Comparison of ENCODE assay signal across 20 cellular contexts in genomic region chr14:69789118-69789640, GRCh38. TPM values are rescaled to one million over a fixed set of nuclear protein-coding genes. Genes with fewer than 3 reads are reported as not detected.
A peak's percentile ranks its signal among the peaks of the same experiment; 100 is the strongest.
DNase-seq lines count a peak whose midpoint lies in the region; ATAC-seq, FAIRE-seq and TF ChIP-seq lines count a peak whose summit lies in the region.
"Had no signal": no experiment of that assay in that cellular context is flagged by ENCODE, and none has a peak within 500 bp of the region (broad histone marks: within the 10 kb centered on the region; RNA-seq: fewer than 3 reads in every experiment).

No MANE protein-coding gene starts in this region.

- FAIRE-seq in keratinocyte (lab: Jason Lieb, UNC): peak; percentile 81

- no peaks in the 10 kb centered on the region for H3K9me1 ChIP-seq in keratinocyte (ENCODE audit: control insufficient read depth, extremely low read depth, insufficient read depth, low read length)

- H3K27ac Mint-ChIP-seq in MCF 10A (ENCODE audit: low read depth, unreplicated experiment): no peak overlapping the region
- no peak overlapping the region for H3K27ac Mint-ChIP-seq in immature natural killer cell
- H3K27ac Mint-ChIP-seq: CD14-positive monocyte had no signal

- H3K9ac ChIP-seq in mammary epithelial cell (ENCODE audit: insufficient read depth, low read length) (no peak overlapping the region), keratinocyte (ENCODE audit: control insufficient read depth, extremely low read depth, insufficient read depth, low read length) (no peak overlapping the region)
- H3K9ac ChIP-seq: BLaER1 had no signal

- H3K4me3 ChIP-seq in mammary epithelial cell (replicated peaks in 1 of 3; ENCODE audit: insufficient read depth in 1 of 3, low read depth in 2 of 3, low read length in 3 of 3): no peak overlapping the region
- no peak overlapping the region for H3K4me3 ChIP-seq in RWPE2 (ENCODE audit: severe bottlenecking)
- peak overlapping the region in 1 of 3 experiments; percentile 22 for H3K4me3 ChIP-seq in keratinocyte (ENCODE audit: control insufficient read depth in 2 of 3, extremely low read depth in 1 of 3, insufficient read depth in 2 of 3, low read depth in 1 of 3, low read length in 3 of 3)
- H3K4me3 ChIP-seq: BLaER1 had no signal

- BruUV-seq in mammary epithelial cell (replicated peaks; lab: Mats Ljungman, UMichigan) (no TSS peak), MCF 10A (replicated peaks; lab: Mats Ljungman, UMichigan) (no TSS peak)

- intact Hi-C loops in mammary epithelial cell (cut with micrococcal nuclease): no loop called here
- intact Hi-C loops in MCF 10A (cut with micrococcal nuclease): no loop called here

- H3K4me1 ChIP-seq in mammary epithelial cell (ENCODE audit: insufficient read depth, low read length) (peaks cover 13% of the 10 kb centered on the region), RWPE2 (ENCODE audit: insufficient read depth, poor library complexity, severe bottlenecking) (peaks cover 3% of the 10 kb centered on the region), keratinocyte (ENCODE audit: control insufficient read depth, extremely low read depth, insufficient read depth, low read length) (peaks cover 12% of the 10 kb centered on the region)
- H3K4me1 ChIP-seq: BLaER1 had no signal

- POLR2A ChIA-PET in MCF 10A (lab: Yijun Ruan, JAX): no interaction called here

- no peaks in the 10 kb centered on the region for H3K27me3 ChIP-seq in mammary epithelial cell (ENCODE audit: insufficient read depth, low read length)
- no peaks in the 10 kb centered on the region for H3K27me3 ChIP-seq in RWPE2 (ENCODE audit: insufficient read depth, poor library complexity, severe bottlenecking)
- H3K27me3 ChIP-seq in keratinocyte (ENCODE audit: control insufficient read depth, extremely low read depth, insufficient read depth, low read length): no peaks in the 10 kb centered on the region
- H3K27me3 ChIP-seq: BLaER1 had no signal

- no peaks in the 10 kb centered on the region for H3K4me1 Mint-ChIP-seq in MCF 10A (ENCODE audit: insufficient read depth, unreplicated experiment)
- no peaks in the 10 kb centered on the region for H3K4me1 Mint-ChIP-seq in immature natural killer cell
- H3K4me1 Mint-ChIP-seq: CD14-positive monocyte; CD4-positive, alpha-beta memory T cell had no signal

- H3K36me3 ChIP-seq in mammary epithelial cell (ENCODE audit: insufficient read depth, low read length) (no peaks in the 10 kb centered on the region), RWPE2 (ENCODE audit: low read depth) (no peaks in the 10 kb centered on the region), keratinocyte (ENCODE audit: control insufficient read depth in 2 of 2, extremely low read depth in 1 of 2, insufficient read depth in 2 of 2, low read length in 2 of 2) (peaks cover 0 to 4% of the 10 kb centered on the region in 2 experiments)

- no peaks in the 10 kb centered on the region for H4K20me1 ChIP-seq in mammary epithelial cell (ENCODE audit: insufficient read depth, low read length)
- no peaks in the 10 kb centered on the region for H4K20me1 ChIP-seq in keratinocyte (ENCODE audit: control insufficient read depth, extremely low read depth, insufficient read depth, low read length)
- H4K20me1 ChIP-seq: BLaER1 had no signal

- ATAC-seq in RWPE2 (ENCODE audit: low read depth): peak; percentile 68; the same call in 2 of the 3 replicates
- no peak for ATAC-seq in GM19023 (IDR thresholded peaks at IDR 0.05; ENCODE audit: unreplicated experiment)

- H3K27me3 Mint-ChIP-seq in MCF 10A (ENCODE audit: insufficient read depth, unreplicated experiment): no peaks in the 10 kb centered on the region
- no peaks in the 10 kb centered on the region for H3K27me3 Mint-ChIP-seq in immature natural killer cell (ENCODE audit: low read depth in 3 of 3)
- H3K27me3 Mint-ChIP-seq: CD4-positive, alpha-beta memory T cell had no signal

- in situ Hi-C loops in mammary epithelial cell (cut with MboI; ENCODE audit: low sequenced_read_pairs in 2 of 2): no loop called here

- H3K4me2 ChIP-seq in mammary epithelial cell (ENCODE audit: insufficient read depth, low read depth, low read length): peak overlapping the region; percentile 69
- H3K4me2 ChIP-seq in keratinocyte (ENCODE audit: control insufficient read depth, extremely low read depth, insufficient read depth, low read depth, low read length): peak overlapping the region; percentile 63
- H3K4me2 ChIP-seq: BLaER1 had no signal

- H3K79me2 ChIP-seq in mammary epithelial cell (ENCODE audit: insufficient read depth, low read length) (no peaks in the 10 kb centered on the region), keratinocyte (ENCODE audit: control insufficient read depth, insufficient read depth, low read length) (no peaks in the 10 kb centered on the region)

- H3K36me3 Mint-ChIP-seq in MCF 10A (ENCODE audit: insufficient read depth, unreplicated experiment): no peaks in the 10 kb centered on the region
- H3K36me3 Mint-ChIP-seq in immature natural killer cell: peaks cover 3 to 9% (median 5%) of the 10 kb centered on the region in 3 donors

- H3K9me3 ChIP-seq in mammary epithelial cell (replicated peaks; ENCODE audit: insufficient read depth, low read length): no peaks in the 10 kb centered on the region
- H3K9me3 ChIP-seq in RWPE2 (ENCODE audit: severe bottlenecking): no peaks in the 10 kb centered on the region
- no peaks in the 10 kb centered on the region for H3K9me3 ChIP-seq in keratinocyte (ENCODE audit: control insufficient read depth, low read depth, low read length)
- H3K9me3 ChIP-seq: BLaER1 had no signal

- H3K4me3 Mint-ChIP-seq in MCF 10A (ENCODE audit: unreplicated experiment) (no peak overlapping the region), immature natural killer cell (no peak overlapping the region)
- H3K4me3 Mint-ChIP-seq: CD14-positive monocyte; CD4-positive, alpha-beta memory T cell had no signal

- H2AFZ ChIP-seq in mammary epithelial cell (ENCODE audit: low read depth, low read length): peak overlapping the region; percentile 26
- peak overlapping the region; percentile 49 for H2AFZ ChIP-seq in keratinocyte (ENCODE audit: control insufficient read depth, low read length)

- dilution Hi-C loops in mammary epithelial cell (cut with HindIII; ENCODE audit: low sequenced_read_pairs) (no loop called here), keratinocyte (cut with MboI; ENCODE audit: extremely low pct_ligation_motif_present, low sequenced_read_pairs) (no loop called here)

- CTCF ChIA-PET in mammary epithelial cell (lab: Charles Lee; ENCODE audit: low non-redundant PET) (no interaction called here), MCF 10A (lab: Yijun Ruan, JAX) (no interaction called here)

- TF ChIP-seq CTCF in mammary epithelial cell (conservative IDR thresholded peaks at IDR 0.05 in 1 of 2, IDR thresholded peaks at IDR 0.05 in 1 of 2; ENCODE audit: extremely low read depth in 1 of 2, insufficient read depth in 1 of 2, low read depth in 1 of 2, low read length in 2 of 2) (no peak), MCF 10A (IDR thresholded peaks at IDR 0.05; ENCODE audit: unreplicated experiment) (no peak), RWPE2 (IDR thresholded peaks at IDR 0.05; ENCODE audit: poor library complexity, severe bottlenecking) (no peak), keratinocyte (optimal IDR thresholded peaks at IDR 0.05 in 1 of 3, IDR thresholded peaks at IDR 0.05 in 1 of 3, conservative IDR thresholded peaks at IDR 0.05 in 1 of 3; ENCODE audit: extremely low read depth in 1 of 3, insufficient read depth in 2 of 3, low read length in 3 of 3) (no peak)

- H3K9me3 Mint-ChIP-seq in MCF 10A (ENCODE audit: unreplicated experiment) (no peaks in the 10 kb centered on the region), immature natural killer cell (no peaks in the 10 kb centered on the region)
- H3K9me3 Mint-ChIP-seq: CD4-positive, alpha-beta memory T cell had no signal

- DNase-seq in mammary epithelial cell (peak; percentile 84), MCF 10A (ENCODE audit: unreplicated experiment) (no peak), RWPE2 (ENCODE audit: low spot score) (no peak), epithelial cell of prostate (ENCODE audit: low read depth, low spot score) (peak; percentile 68), keratinocyte (ENCODE audit: low read depth, low spot score) (no peak), SW480 (ENCODE audit: low spot score) (no peak), immature natural killer cell (no peak)
- DNase-seq: 8988T; Calu3; CD4-positive, alpha-beta memory T cell; DMS79 treated with DMSO at 0.1 percent for 48 hours; GF-D8; GOT3; H7 had no signal

- peak overlapping the region; percentile 74 for H3K27ac ChIP-seq in mammary epithelial cell (ENCODE audit: insufficient read depth, low read depth, low read length)
- H3K27ac ChIP-seq in RWPE2 (ENCODE audit: poor library complexity, severe bottlenecking): no peak overlapping the region
- peak overlapping the region; percentile 72 for H3K27ac ChIP-seq in epithelial cell of prostate
- H3K27ac ChIP-seq in keratinocyte (ENCODE audit: control insufficient read depth, insufficient read depth, low read length): peak overlapping the region; percentile 67
- H3K27ac ChIP-seq: BLaER1 had no signal

RNA-seq across cellular contexts. Expression of gene SLC10A1, which starts 7.9 kb away (rescaled TPM):
- total RNA-seq in mammary epithelial cell (not detected), MCF 10A (2022) (not detected in 2 replicates)
- polyA plus RNA-seq in mammary epithelial cell (not detected), keratinocyte (not detected in 3 replicates), immature natural killer cell (under 1 TPM in 1 of 3 donors, not detected in 2; 0.09 TPM)
- polyA minus RNA-seq in mammary epithelial cell (not detected), keratinocyte (not detected in 3 replicates)
- polyA plus RNA-seq in keratinocyte (2011; ENCODE audit: low read depth): not detected
- not detected in 2 replicates for polyA plus RNA-seq in keratinocyte (2011; cell fraction: cytosol; rRNA removed)
- polyA plus RNA-seq in keratinocyte (2011; cell fraction: nucleus; rRNA removed): not detected in 2 replicates
- 0.10 TPM in 1 of 2 replicates, not detected in the other for polyA plus RNA-seq in keratinocyte (2012; ENCODE audit: low replicate concordance)
- not detected for polyA minus RNA-seq in keratinocyte (2011; cell fraction: cytosol; rRNA and poly(A)+ RNA removed)
- polyA minus RNA-seq in keratinocyte (2011; cell fraction: nucleus; rRNA and poly(A)+ RNA removed): not detected in 2 replicates
- total RNA-seq: A673; Calu3; CD4-positive, alpha-beta memory T cell; H7; HT-29 had no signal
- polyA plus RNA-seq: AG04450; CD4-positive, alpha-beta memory T cell had no signal

RNA-seq across cellular contexts. Expression of gene SRSF5, which starts 22.2 kb away (rescaled TPM):
- total RNA-seq in mammary epithelial cell: 100 to 1,000 TPM; 125 to 257 TPM
- polyA plus RNA-seq in mammary epithelial cell: 148 TPM
- 159 TPM for polyA minus RNA-seq in mammary epithelial cell
- total RNA-seq in MCF 10A (2022): 281 and 316 TPM in 2 replicates
- polyA plus RNA-seq in keratinocyte: 189 to 308 TPM (median 292 TPM) in 3 replicates
- polyA plus RNA-seq in keratinocyte (2011; ENCODE audit: low read depth): 583 TPM
- polyA plus RNA-seq in keratinocyte (2011; cell fraction: cytosol; rRNA removed): 128 and 154 TPM in 2 replicates
- 765 and 1,187 TPM in 2 replicates for polyA plus RNA-seq in keratinocyte (2011; cell fraction: nucleus; rRNA removed)
- 259 and 350 TPM in 2 replicates for polyA plus RNA-seq in keratinocyte (2012; ENCODE audit: low replicate concordance)
- 62.0 to 133 TPM (median 86.7 TPM) in 3 replicates for polyA minus RNA-seq in keratinocyte
- 85.2 TPM for polyA minus RNA-seq in keratinocyte (2011; cell fraction: cytosol; rRNA and poly(A)+ RNA removed)
- polyA minus RNA-seq in keratinocyte (2011; cell fraction: nucleus; rRNA and poly(A)+ RNA removed): 145 and 186 TPM in 2 replicates
- polyA plus RNA-seq in immature natural killer cell: 100 to 1,000 TPM; 635 to 806 (median 639) TPM

Comparison
In these comparisons a context has a peak if more than half of its experiments do, and no peak if none do; other contexts are left out.
1. DNase-seq: peak in mammary epithelial cell (single experiment) and epithelial cell of prostate (single experiment); none in MCF 10A (single experiment), RWPE2 (single experiment), keratinocyte (single experiment), SW480 (single experiment) and immature natural killer cell (0 of 3).